8 cellular contexts compared by ENCODE assay signal in the genomic region with DNA sequence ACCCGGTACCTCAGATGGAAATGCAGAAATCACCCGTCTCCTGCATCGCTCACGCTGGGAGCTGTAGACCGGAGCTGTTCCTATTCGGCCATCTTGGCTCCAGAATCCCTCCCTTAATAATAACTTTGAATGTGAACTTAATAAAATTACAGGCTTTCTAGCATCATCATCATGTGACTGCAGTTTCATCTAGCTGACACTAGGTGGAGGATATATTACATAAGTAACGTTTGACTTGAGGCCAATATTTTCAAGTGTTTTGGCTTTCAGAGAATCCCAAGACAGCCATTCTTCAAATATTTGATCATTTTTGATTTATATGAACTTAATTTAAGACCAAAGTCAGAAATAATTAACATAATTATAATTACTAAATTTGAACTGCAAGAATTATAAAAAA.
DNase-seq lines count a peak whose midpoint lies in the region; ATAC-seq and TF ChIP-seq lines count a peak whose summit lies in the region.

No MANE protein-coding gene starts in this region.

- no peaks in the 10 kb centered on the region for H3K36me3 ChIP-seq in BE2C

- peaks cover 4% of the 10 kb centered on the region; the same call in 1 of the 2 replicates for H3K4me1 ChIP-seq in BE2C
- no peaks in the 10 kb centered on the region for H3K4me1 ChIP-seq in foreskin keratinocyte
- no peaks in the 10 kb centered on the region for H3K4me1 ChIP-seq in right cardiac atrium (ENCODE audit: control insufficient read depth, insufficient read depth, low read length)

- 80% methylated on average over 7 of the region's 7 CpGs for WGBS in right cardiac atrium

- no peaks in the 10 kb centered on the region for H3K9me3 ChIP-seq in BE2C
- H3K9me3 ChIP-seq in right cardiac atrium (ENCODE audit: control insufficient read depth, low read length), result no peaks in the 10 kb centered on the region

- TF ChIP-seq CTCF in BE2C (IDR thresholded peaks at IDR 0.05; ENCODE audit: low read depth, low read length) (peak; percentile 54), HL-60 (IDR thresholded peaks at IDR 0.05; ENCODE audit: insufficient read depth, low read length) (peak; percentile 7), foreskin keratinocyte (conservative IDR thresholded peaks at IDR 0.05) (peak; percentile 45)

- DNase-seq in BE2C (no peak), HL-60 (ENCODE audit: low read depth in 1 of 2, low spot score in 1 of 2) (peak in 1 of 2 experiments; percentile 0), OCI-M1 (lab: John Stamatoyannopoulos, UW) (peak; percentile 57), foreskin keratinocyte (no peak), Ammon's horn (ENCODE audit: low spot score) (no peak), right cardiac atrium (no peak)

- no peak for ATAC-seq in foreskin keratinocyte
- ATAC-seq in GM21515 (IDR thresholded peaks at IDR 0.05; ENCODE audit: unreplicated experiment), result no peak
- ATAC-seq in GM21526 (IDR thresholded peaks at IDR 0.05; ENCODE audit: low FRiP score, unreplicated experiment), result no peak
- no peak for ATAC-seq in right cardiac atrium

- H3K4me3 ChIP-seq in BE2C (ENCODE audit: low read depth, low read length) (no peak overlapping the region), HL-60 (replicated peaks; ENCODE audit: insufficient read depth, low read length) (no peak overlapping the region), right cardiac atrium (ENCODE audit: low read length) (no peak overlapping the region)

- H3K27ac ChIP-seq in HL-60 (replicated peaks) (no peak overlapping the region), foreskin keratinocyte (no peak overlapping the region), right cardiac atrium (ENCODE audit: low read length) (no peak overlapping the region)

- H3K27me3 ChIP-seq in BE2C (no peaks in the 10 kb centered on the region), HL-60 (ENCODE audit: insufficient read depth, poor library complexity, severe bottlenecking) (no peaks in the 10 kb centered on the region), foreskin keratinocyte (no peaks in the 10 kb centered on the region), right cardiac atrium (ENCODE audit: control insufficient read depth, insufficient read depth) (no peaks in the 10 kb centered on the region)

- intact Hi-C loops in right cardiac atrium (cut with DNase I), result no loop called here
